2 cellular contexts compared by ENCODE assay signal in the genomic region with DNA sequence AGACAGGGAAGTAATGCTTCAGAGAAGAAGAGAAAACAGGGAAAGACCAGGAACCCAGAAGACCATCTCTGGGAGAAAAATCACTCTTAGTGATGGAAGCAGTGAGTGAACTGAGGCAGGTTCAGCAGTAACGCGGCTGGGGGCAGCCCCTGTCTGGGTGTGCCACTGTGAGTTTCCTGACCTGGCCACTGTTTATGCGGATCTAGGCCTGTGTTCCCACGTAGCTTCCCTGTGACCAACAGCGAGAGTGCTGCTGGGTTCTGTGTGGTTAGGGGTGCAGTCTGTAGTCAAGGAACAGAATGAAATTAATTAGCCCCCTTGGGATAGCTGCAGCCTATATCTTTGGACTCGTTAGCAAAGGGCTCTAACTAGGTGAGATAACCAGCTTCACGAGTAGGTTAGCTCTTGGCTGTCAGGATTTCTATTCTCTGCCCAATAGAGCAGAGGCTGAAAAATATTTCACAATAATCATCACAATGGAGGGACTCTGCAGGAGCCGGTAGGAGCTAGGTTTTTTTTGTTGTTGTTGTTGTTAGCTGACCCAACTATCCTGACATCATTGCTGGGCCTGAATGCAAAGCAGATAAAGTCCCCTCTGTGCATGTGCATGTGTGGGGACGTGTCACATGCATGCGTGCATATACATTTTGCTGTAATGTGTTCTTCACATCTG.
A peak's percentile ranks its signal among the peaks of the same experiment; 100 is the strongest.
TF ChIP-seq lines count a peak whose summit lies in the region.

No MANE protein-coding gene starts in this region.

TF ChIP-seq in HepG2, 621 proteins besides CTCF, POLR2A, EP300 and RAD21:
- TF ChIP-seq CEBPB (IDR thresholded peaks at IDR 0.05; ENCODE audit: borderline replicate concordance, low read depth, low read length) (peak; percentile 42; the same call in 1 of the 2 replicates), BORCS8-MEF2B (CRISPR knock-in tag; IDR thresholded peaks at IDR 0.05) (no peak)

TF ChIP-seq in IMR-90, 13 proteins besides CTCF, POLR2A, EP300 and RAD21:
- TF ChIP-seq CEBPB (IDR thresholded peaks at IDR 0.05; ENCODE audit: low read depth, low read length) (0 out of 2 replicates have a peak, but pooled peaks have one; percentile 10), MXI1 (IDR thresholded peaks at IDR 0.05; ENCODE audit: borderline replicate concordance, low read depth, low read length) (no peak), RCOR1 (IDR thresholded peaks at IDR 0.05; ENCODE audit: insufficient replicate concordance, low read length) (no peak), BHLHE40 (IDR thresholded peaks at IDR 0.05; ENCODE audit: low read depth, low read length) (no peak)
